Comparison of ENCODE assay signal across 2 cellular contexts in the genomic region with DNA sequence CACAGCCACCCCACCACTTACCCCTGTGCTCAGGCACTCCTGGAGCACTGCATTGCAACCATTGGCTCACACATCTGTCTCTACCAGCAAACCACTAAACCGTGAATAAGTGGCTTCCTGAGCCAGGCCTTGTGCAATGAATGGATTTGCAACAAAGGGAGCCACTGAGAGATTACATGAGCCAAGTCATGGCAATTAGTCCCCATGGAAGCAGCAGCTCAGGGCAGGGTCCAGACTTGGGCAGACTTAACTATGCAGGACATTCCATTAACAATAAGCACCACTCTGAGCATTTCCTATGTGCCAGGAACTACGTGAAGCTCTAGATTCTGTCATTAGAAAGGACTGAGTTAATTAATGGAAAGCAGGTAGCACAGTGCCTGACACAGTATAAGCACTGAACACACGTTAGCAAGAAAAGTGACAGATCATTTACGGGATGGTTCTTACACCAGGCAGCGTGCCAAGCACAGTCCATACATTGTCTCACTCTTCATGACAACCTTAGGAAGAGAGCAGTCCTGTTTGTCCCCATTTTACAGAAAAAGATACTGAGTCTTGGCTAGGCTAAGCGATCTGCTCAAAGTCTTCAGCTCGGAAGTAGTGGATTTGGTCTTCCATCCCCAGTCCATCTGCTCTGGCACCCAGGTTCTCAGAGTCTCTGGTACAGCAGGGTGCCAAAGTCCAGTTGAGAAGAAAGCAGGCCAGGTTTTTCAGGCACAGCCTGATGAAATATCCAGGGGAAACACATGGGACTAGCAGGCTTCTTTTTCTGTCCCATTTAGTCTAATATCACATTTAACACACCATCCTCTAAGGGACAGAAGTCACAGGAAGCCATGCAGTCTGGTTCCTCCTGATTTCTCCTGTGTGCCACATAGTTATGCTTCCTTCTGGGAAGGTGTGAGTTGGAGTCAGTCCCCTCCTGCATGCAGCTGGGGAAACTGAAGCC.
TF ChIP-seq lines count a peak whose summit lies in the region.

No MANE protein-coding gene starts in this region.

TF ChIP-seq in HEK293, 187 proteins besides CTCF, POLR2A, EP300 and RAD21 (continued from another document):
- TF ChIP-seq, protein P1, sequence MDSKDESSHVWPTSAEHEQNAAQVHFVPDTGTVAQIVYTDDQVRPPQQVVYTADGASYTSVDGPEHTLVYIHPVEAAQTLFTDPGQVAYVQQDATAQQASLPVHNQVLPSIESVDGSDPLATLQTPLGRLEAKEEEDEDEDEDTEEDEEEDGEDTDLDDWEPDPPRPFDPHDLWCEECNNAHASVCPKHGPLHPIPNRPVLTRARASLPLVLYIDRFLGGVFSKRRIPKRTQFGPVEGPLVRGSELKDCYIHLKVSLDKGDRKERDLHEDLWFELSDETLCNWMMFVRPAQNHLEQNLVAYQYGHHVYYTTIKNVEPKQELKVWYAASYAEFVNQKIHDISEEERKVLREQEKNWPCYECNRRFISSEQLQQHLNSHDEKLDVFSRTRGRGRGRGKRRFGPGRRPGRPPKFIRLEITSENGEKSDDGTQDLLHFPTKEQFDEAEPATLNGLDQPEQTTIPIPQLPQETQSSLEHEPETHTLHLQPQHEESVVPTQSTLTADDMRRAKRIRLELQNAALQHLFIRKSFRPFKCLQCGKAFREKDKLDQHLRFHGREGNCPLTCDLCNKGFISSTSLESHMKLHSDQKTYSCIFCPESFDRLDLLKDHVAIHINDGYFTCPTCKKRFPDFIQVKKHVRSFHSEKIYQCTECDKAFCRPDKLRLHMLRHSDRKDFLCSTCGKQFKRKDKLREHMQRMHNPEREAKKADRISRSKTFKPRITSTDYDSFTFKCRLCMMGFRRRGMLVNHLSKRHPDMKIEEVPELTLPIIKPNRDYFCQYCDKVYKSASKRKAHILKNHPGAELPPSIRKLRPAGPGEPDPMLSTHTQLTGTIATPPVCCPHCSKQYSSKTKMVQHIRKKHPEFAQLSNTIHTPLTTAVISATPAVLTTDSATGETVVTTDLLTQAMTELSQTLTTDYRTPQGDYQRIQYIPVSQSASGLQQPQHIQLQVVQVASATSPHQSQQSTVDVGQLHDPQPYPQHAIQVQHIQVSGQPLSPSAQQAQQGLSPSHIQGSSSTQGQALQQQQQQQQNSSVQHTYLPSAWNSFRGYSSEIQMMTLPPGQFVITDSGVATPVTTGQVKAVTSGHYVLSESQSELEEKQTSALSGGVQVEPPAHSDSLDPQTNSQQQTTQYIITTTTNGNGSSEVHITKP (tag by site-specific recombination; IDR thresholded peaks at IDR 0.05) = peak; percentile 20; the same call in 1 of the 2 replicates
- no peak for TF ChIP-seq ZNF2 (tag by site-specific recombination; IDR thresholded peaks at IDR 0.05)
- peak; percentile 69; the same call in 1 of the 2 replicates for TF ChIP-seq ZNF133 (tag by site-specific recombination; IDR thresholded peaks at IDR 0.05)
- no peak for TF ChIP-seq ZNF335 (tag by site-specific recombination; conservative IDR thresholded peaks at IDR 0.05)
- no peak for TF ChIP-seq ZNF48 (tag by site-specific recombination; IDR thresholded peaks at IDR 0.05)
- TF ChIP-seq ZNF132 (tag by site-specific recombination; IDR thresholded peaks at IDR 0.05; ENCODE audit: borderline replicate concordance) = no peak
- no peak for TF ChIP-seq ZNF707 (tag by site-specific recombination; IDR thresholded peaks at IDR 0.05)
- no peak for TF ChIP-seq ZNF423 (tag by site-specific recombination; IDR thresholded peaks at IDR 0.05)
- TF ChIP-seq GLI4 (tag by site-specific recombination; IDR thresholded peaks at IDR 0.05) = no peak

TF ChIP-seq in GM23338, 12 proteins besides CTCF, POLR2A, EP300 and RAD21 (continued from another document):
- TF ChIP-seq, protein P2, sequence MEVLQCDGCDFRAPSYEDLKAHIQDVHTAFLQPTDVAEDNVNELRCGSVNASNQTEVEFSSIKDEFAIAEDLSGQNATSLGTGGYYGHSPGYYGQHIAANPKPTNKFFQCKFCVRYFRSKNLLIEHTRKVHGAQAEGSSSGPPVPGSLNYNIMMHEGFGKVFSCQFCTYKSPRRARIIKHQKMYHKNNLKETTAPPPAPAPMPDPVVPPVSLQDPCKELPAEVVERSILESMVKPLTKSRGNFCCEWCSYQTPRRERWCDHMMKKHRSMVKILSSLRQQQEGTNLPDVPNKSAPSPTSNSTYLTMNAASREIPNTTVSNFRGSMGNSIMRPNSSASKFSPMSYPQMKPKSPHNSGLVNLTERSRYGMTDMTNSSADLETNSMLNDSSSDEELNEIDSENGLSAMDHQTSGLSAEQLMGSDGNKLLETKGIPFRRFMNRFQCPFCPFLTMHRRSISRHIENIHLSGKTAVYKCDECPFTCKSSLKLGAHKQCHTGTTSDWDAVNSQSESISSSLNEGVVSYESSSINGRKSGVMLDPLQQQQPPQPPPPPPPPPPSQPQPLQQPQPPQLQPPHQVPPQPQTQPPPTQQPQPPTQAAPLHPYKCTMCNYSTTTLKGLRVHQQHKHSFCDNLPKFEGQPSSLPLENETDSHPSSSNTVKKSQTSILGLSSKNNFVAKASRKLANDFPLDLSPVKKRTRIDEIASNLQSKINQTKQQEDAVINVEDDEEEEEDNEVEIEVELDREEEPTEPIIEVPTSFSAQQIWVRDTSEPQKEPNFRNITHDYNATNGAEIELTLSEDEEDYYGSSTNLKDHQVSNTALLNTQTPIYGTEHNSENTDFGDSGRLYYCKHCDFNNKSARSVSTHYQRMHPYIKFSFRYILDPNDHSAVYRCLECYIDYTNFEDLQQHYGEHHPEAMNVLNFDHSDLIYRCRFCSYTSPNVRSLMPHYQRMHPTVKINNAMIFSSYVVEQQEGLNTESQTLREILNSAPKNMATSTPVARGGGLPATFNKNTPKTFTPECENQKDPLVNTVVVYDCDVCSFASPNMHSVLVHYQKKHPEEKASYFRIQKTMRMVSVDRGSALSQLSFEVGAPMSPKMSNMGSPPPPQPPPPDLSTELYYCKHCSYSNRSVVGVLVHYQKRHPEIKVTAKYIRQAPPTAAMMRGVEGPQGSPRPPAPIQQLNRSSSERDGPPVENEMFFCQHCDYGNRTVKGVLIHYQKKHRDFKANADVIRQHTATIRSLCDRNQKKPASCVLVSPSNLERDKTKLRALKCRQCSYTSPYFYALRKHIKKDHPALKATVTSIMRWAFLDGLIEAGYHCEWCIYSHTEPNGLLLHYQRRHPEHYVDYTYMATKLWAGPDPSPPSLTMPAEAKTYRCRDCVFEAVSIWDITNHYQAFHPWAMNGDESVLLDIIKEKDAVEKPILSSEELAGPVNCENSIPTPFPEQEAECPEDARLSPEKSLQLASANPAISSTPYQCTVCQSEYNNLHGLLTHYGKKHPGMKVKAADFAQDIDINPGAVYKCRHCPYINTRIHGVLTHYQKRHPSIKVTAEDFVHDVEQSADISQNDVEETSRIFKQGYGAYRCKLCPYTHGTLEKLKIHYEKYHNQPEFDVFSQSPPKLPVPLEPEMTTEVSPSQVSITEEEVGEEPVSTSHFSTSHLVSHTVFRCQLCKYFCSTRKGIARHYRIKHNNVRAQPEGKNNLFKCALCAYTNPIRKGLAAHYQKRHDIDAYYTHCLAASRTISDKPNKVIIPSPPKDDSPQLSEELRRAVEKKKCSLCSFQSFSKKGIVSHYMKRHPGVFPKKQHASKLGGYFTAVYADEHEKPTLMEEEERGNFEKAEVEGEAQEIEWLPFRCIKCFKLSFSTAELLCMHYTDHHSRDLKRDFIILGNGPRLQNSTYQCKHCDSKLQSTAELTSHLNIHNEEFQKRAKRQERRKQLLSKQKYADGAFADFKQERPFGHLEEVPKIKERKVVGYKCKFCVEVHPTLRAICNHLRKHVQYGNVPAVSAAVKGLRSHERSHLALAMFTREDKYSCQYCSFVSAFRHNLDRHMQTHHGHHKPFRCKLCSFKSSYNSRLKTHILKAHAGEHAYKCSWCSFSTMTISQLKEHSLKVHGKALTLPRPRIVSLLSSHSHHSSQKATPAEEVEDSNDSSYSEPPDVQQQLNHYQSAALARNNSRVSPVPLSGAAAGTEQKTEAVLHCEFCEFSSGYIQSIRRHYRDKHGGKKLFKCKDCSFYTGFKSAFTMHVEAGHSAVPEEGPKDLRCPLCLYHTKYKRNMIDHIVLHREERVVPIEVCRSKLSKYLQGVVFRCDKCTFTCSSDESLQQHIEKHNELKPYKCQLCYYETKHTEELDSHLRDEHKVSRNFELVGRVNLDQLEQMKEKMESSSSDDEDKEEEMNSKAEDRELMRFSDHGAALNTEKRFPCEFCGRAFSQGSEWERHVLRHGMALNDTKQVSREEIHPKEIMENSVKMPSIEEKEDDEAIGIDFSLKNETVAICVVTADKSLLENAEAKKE (CRISPR knock-in tag; IDR thresholded peaks at IDR 0.05) = no peak
- TF ChIP-seq JUNB (IDR thresholded peaks at IDR 0.05; ENCODE audit: unreplicated experiment) = no peak
- no peak for TF ChIP-seq NANOG (IDR thresholded peaks at IDR 0.05; ENCODE audit: borderline replicate concordance)
- no peak for TF ChIP-seq POLR2AphosphoS5 (IDR thresholded peaks at IDR 0.05; ENCODE audit: low read depth)
- TF ChIP-seq, protein P3, sequence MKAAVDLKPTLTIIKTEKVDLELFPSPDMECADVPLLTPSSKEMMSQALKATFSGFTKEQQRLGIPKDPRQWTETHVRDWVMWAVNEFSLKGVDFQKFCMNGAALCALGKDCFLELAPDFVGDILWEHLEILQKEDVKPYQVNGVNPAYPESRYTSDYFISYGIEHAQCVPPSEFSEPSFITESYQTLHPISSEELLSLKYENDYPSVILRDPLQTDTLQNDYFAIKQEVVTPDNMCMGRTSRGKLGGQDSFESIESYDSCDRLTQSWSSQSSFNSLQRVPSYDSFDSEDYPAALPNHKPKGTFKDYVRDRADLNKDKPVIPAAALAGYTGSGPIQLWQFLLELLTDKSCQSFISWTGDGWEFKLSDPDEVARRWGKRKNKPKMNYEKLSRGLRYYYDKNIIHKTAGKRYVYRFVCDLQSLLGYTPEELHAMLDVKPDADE (IDR thresholded peaks at IDR 0.05) = no peak
- no peak for TF ChIP-seq EZH2phosphoT487 (IDR thresholded peaks at IDR 0.05; ENCODE audit: unreplicated experiment)
- TF ChIP-seq STAT1 (IDR thresholded peaks at IDR 0.05; ENCODE audit: unreplicated experiment) = no peak
- no peak for TF ChIP-seq ZNF114 (CRISPR knock-in tag; IDR thresholded peaks at IDR 0.05)
- TF ChIP-seq, protein P4, sequence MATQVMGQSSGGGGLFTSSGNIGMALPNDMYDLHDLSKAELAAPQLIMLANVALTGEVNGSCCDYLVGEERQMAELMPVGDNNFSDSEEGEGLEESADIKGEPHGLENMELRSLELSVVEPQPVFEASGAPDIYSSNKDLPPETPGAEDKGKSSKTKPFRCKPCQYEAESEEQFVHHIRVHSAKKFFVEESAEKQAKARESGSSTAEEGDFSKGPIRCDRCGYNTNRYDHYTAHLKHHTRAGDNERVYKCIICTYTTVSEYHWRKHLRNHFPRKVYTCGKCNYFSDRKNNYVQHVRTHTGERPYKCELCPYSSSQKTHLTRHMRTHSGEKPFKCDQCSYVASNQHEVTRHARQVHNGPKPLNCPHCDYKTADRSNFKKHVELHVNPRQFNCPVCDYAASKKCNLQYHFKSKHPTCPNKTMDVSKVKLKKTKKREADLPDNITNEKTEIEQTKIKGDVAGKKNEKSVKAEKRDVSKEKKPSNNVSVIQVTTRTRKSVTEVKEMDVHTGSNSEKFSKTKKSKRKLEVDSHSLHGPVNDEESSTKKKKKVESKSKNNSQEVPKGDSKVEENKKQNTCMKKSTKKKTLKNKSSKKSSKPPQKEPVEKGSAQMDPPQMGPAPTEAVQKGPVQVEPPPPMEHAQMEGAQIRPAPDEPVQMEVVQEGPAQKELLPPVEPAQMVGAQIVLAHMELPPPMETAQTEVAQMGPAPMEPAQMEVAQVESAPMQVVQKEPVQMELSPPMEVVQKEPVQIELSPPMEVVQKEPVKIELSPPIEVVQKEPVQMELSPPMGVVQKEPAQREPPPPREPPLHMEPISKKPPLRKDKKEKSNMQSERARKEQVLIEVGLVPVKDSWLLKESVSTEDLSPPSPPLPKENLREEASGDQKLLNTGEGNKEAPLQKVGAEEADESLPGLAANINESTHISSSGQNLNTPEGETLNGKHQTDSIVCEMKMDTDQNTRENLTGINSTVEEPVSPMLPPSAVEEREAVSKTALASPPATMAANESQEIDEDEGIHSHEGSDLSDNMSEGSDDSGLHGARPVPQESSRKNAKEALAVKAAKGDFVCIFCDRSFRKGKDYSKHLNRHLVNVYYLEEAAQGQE (IDR thresholded peaks at IDR 0.05; ENCODE audit: unreplicated experiment) = no peak
- no peak for TF ChIP-seq EZH2 (IDR thresholded peaks at IDR 0.05; ENCODE audit: low read depth, unreplicated experiment)
